ENCODE assay signal across 8 cellular contexts in the genomic region with DNA sequence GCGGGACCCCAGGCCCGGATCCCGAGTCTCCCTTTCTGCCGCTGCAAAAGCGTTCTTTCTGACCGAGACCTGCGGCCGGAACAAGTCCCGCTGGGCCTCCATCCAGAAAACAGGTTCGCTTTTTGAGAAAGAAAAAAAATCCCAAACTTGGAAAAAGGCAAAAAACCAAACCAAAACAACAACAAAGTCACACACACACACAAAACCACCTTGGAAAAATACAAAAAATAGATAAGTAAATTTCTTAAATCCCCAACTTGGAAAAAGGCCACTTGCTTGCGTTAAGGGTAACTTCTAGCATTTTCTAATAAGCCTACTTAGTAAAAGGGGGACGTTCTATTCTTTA. TPM values are rescaled to one million over a fixed set of nuclear protein-coding genes. Genes with fewer than 3 reads are reported as not detected.
DNase-seq lines count a peak whose midpoint lies in the region; ATAC-seq and TF ChIP-seq lines count a peak whose summit lies in the region.

No MANE protein-coding gene starts in this region.

- H3K4me1 Mint-ChIP-seq in IgD-negative memory B cell = peaks cover 11 to 25% (median 23%) of the 10 kb centered on the region in 3 donors

- H3K4me1 ChIP-seq in ACC112 (ENCODE audit: control insufficient read depth, insufficient read depth, low read length, unreplicated experiment) (peaks cover 6% of the 10 kb centered on the region), muscle layer of colon (ENCODE audit: insufficient read depth, low read length) (peaks cover 21% of the 10 kb centered on the region)

- peak overlapping the region; percentile 65 to 93 (median 90) for H3K4me3 Mint-ChIP-seq in IgD-negative memory B cell

- H3K27me3 ChIP-seq in ACC112 (ENCODE audit: insufficient read depth, low read length) (no peaks in the 10 kb centered on the region), muscle layer of colon (ENCODE audit: control insufficient read depth in 1 of 2, insufficient read depth in 2 of 2, low read length in 2 of 2) (no peaks in the 10 kb centered on the region)

- H3K9me3 ChIP-seq in muscle layer of colon (ENCODE audit: low read length) = no peaks in the 10 kb centered on the region

- peak overlapping the region; percentile 98 for H2AFZ ChIP-seq in ACC112 (ENCODE audit: low read length, unreplicated experiment)

- H3K79me2 ChIP-seq in ACC112 (ENCODE audit: control insufficient read depth, insufficient read depth, low read length, unreplicated experiment) = peaks cover 6% of the 10 kb centered on the region

- no peak overlapping the region for H3K9ac ChIP-seq in muscle layer of colon (ENCODE audit: low read length)

- peaks cover 1% of the 10 kb centered on the region for H3K27me3 Mint-ChIP-seq in IgD-negative memory B cell

- H3K27ac ChIP-seq in ACC112 (ENCODE audit: low read depth, low read length) (no peak overlapping the region), muscle layer of colon (ENCODE audit: low read depth, low read length) (peak overlapping the region; percentile 61)

- no peaks in the 10 kb centered on the region for H3K36me3 Mint-ChIP-seq in IgD-negative memory B cell

- no peak for TF ChIP-seq CTCF in choroid plexus epithelial cell (conservative IDR thresholded peaks at IDR 0.05; ENCODE audit: low read depth, low read length)

- no peak for ATAC-seq in GM21529 (IDR thresholded peaks at IDR 0.05; ENCODE audit: unreplicated experiment)

- peak overlapping the region in 2 of 3 donors; percentile 39 to 61 for H3K27ac Mint-ChIP-seq in IgD-negative memory B cell

- DNase-seq in choroid plexus epithelial cell (ENCODE audit: low read depth) (no peak), germinal center (ENCODE audit: low spot score) (no peak), NCI-H2171 treated with DMSO at 0.1 percent for 48 hours (lab: John Stamatoyannopoulos, UW) (no peak), NCI-H128 (lab: John Stamatoyannopoulos, UW; ENCODE audit: unreplicated experiment) (no peak)

- H3K36me3 ChIP-seq in ACC112 (ENCODE audit: insufficient read depth, low read length) (no peaks in the 10 kb centered on the region), muscle layer of colon (ENCODE audit: insufficient read depth, low read length) (peaks cover 11% of the 10 kb centered on the region)

- H3K4me3 ChIP-seq in ACC112 (ENCODE audit: low read depth, low read length) = peak overlapping the region; percentile 89
- peak overlapping the region; percentile 78 for H3K4me3 ChIP-seq in choroid plexus epithelial cell (ENCODE audit: low read depth, low read length)
- peak overlapping the region; percentile 78 to 82 for H3K4me3 ChIP-seq in muscle layer of colon (ENCODE audit: low read depth in 1 of 2, low read length in 2 of 2)

- no peaks in the 10 kb centered on the region for H3K9me3 Mint-ChIP-seq in IgD-negative memory B cell

RNA-seq across cellular contexts. Expression of a gene that starts 0.2 kb away (rescaled TPM):
- 11.1 TPM for polyA plus RNA-seq in IgD-negative memory B cell

RNA-seq across cellular contexts. Expression of a gene that starts 52.6 kb away (rescaled TPM):
- polyA plus RNA-seq in IgD-negative memory B cell = not detected
